10 cellular contexts compared by ENCODE assay signal in the genomic region with DNA sequence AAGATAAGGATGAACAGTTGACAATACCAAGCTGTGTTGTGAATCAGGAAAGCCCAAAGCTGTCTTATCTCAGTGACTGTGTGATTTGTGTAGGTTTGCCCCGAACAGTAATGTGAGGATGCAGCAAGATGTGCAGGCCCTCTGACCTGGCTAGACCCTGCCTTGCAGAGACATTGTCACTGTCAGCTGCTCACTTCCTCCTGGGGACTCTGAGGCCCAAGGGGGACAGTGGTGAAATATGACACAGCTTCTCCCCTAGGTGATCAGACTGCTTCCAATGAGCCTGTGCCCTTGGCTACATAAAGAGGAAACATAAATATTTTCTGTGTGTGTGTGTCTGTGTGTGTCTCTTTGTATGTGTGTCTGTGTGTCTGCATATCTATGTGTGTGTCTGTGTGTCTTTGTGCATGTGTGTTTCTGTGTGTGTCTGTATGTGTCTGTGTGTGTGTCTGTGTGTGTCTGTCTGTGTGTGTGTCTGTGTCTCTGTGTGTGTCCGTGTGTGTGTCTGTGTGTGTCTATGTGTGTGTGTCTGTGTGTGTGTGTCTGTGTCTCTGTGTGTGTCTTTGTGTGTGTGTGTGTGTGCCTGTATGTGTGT. TPM values are rescaled to one million over a fixed set of nuclear protein-coding genes. Genes with fewer than 3 reads are reported as not detected.
DNase-seq lines count a peak whose midpoint lies in the region; ATAC-seq and TF ChIP-seq lines count a peak whose summit lies in the region.
"Had no signal": no experiment of that assay in that cellular context is flagged by ENCODE, and none has a peak within 500 bp of the region (broad histone marks: within the 10 kb centered on the region; RNA-seq: fewer than 3 reads in every experiment).

No MANE protein-coding gene starts in this region.

- no peak for DNase-seq in 8988T
- DNase-seq in NCI-H1436 (lab: John Stamatoyannopoulos, UW), result no peak
- no peak for DNase-seq in stimulated activated naive CD4-positive, alpha-beta T cell (lab: John Stamatoyannopoulos, UW)
- DNase-seq in putamen (ENCODE audit: low spot score), result no peak
- DNase-seq: left ventricle myocardium inferior, MG63 had no signal

- ATAC-seq in GM18505 (IDR thresholded peaks at IDR 0.05; ENCODE audit: unreplicated experiment), result peak; percentile 74
- peak; percentile 66 for ATAC-seq in GM21619 (IDR thresholded peaks at IDR 0.05; ENCODE audit: unreplicated experiment)
- ATAC-seq in HG03469 (IDR thresholded peaks at IDR 0.05; ENCODE audit: unreplicated experiment), result peak; percentile 46
- peak; percentile 20 for ATAC-seq in esophagus mucosa

- TF ChIP-seq POLR2A in GM18505 (IDR thresholded peaks at IDR 0.05; ENCODE audit: borderline replicate concordance, extremely low read depth, insufficient read depth, insufficient read length), result no peak

RNA-seq across cellular contexts. Expression of gene LRRK1, which starts 21.7 kb away (rescaled TPM):
- total RNA-seq in esophagus mucosa, result 14.2 TPM

Comparison
In these comparisons a context has a peak if more than half of its experiments do, and no peak if none do; other contexts are left out.
1. ATAC-seq: peak in every context shown above with its lines; median percentile 74 in GM18505; 66 in GM21619; 46 in HG03469; 20 in esophagus mucosa.